Comparison of ENCODE assay signal across 8 cellular contexts in the genomic region with DNA sequence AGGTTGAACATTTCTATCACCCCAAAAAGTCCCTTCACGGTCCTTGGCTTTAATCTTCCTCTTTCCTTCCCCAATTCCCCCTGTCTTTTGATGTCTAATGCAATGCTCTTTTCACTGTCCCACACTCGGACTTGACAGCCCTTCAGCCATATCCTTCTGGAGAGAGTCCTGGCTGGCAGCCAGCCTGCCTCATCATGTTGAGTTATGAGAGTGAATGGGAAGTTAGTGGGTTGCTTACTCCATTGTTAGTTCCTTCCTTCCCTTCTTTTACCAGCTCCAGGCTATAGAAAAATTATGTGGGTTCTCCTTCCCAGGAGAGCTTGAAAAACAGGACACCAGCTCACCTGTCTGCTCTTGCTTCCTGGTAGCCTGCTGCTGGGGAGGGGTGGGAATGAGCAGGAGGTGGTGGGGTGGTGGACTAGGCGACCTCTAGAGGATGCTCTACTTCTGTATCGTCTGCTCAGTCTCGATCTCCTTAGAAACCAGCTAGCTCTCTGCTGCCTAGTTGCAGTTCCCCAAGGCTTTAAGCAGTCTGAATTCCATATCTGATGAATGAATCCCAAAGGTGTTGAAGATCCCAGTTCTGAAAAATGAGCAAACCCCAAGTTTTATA. TPM values are rescaled to one million over a fixed set of nuclear protein-coding genes. Genes with fewer than 3 reads are reported as not detected.
A peak's percentile ranks its signal among the peaks of the same experiment; 100 is the strongest.
DNase-seq lines count a peak whose midpoint lies in the region; ATAC-seq and TF ChIP-seq lines count a peak whose summit lies in the region.
"Not testable (repeated sequence)": the region's sequence is repeated elsewhere in the genome, so short reads cannot be mapped to it uniquely, and the experiment has no call there.

No MANE protein-coding gene starts in this region.

- H3K4me2 ChIP-seq in IMR-90 (ENCODE audit: low read depth, low read length) = not testable (repeated sequence)

- not testable (repeated sequence) for H2AFZ ChIP-seq in IMR-90 (replicated peaks; ENCODE audit: low read length, poor library complexity)

- not testable (repeated sequence) for H3K9me3 Mint-ChIP-seq in WTC11, naive B cell

- DNase-seq in IMR-90, left colon, naive B cell, upper lobe of right lung: not testable (repeated sequence)
- peak; percentile 14 for DNase-seq in WTC11 (ENCODE audit: low spot score)

- not testable (repeated sequence) for H3K9me1 ChIP-seq in IMR-90 (ENCODE audit: insufficient read depth, low read length)

- TF ChIP-seq RAD21 in IMR-90 (IDR thresholded peaks at IDR 0.05; ENCODE audit: low read length) = not testable (repeated sequence)

- H3K27ac ChIP-seq in IMR-90 (ENCODE audit: insufficient read depth, low read length); gastroesophageal sphincter; upper lobe of right lung: not testable (repeated sequence)

- H3K36me3 Mint-ChIP-seq in WTC11, naive B cell: not testable (repeated sequence)

- WGBS in IMR-90 (ENCODE audit: extremely low coverage in 2 of 2, insufficient read length in 1 of 2), 2 experiments = no CpG with 5 or more reads among the region's 5 CpGs
- WGBS in gastroesophageal sphincter (ENCODE audit: low coverage in 1 of 2), 2 donors = no CpG with 5 or more reads among the region's 5 CpGs

- not testable (repeated sequence) for H4K20me1 ChIP-seq in IMR-90 (ENCODE audit: insufficient read depth, low read length)

- H3K4me1 Mint-ChIP-seq in WTC11, naive B cell: not testable (repeated sequence)

- not testable (repeated sequence) for TF ChIP-seq POLR2A in IMR-90 (IDR thresholded peaks at IDR 0.05; ENCODE audit: low read depth, low read length); gastroesophageal sphincter (IDR thresholded peaks at IDR 0.05)

- H4K91ac ChIP-seq in IMR-90 (ENCODE audit: insufficient read depth, low read depth, low read length) = not testable (repeated sequence)

- not testable (repeated sequence) for H3K14ac ChIP-seq in IMR-90 (replicated peaks; ENCODE audit: low read depth, low read length)

- in situ Hi-C loops in IMR-90 (cut with MboI; ENCODE audit: low sequenced_read_pairs) = not testable (repeated sequence)

- not testable (repeated sequence) for H3K4me3 ChIP-seq in IMR-90 (ENCODE audit: insufficient read depth, low read depth, low read length); gastroesophageal sphincter; upper lobe of right lung

- not testable (repeated sequence) for H3K9me3 ChIP-seq in IMR-90 (ENCODE audit: control insufficient read depth, insufficient read depth, low read length); gastroesophageal sphincter; upper lobe of right lung

- H3K56ac ChIP-seq in IMR-90 (ENCODE audit: extremely low read depth, insufficient read depth, low read length) = not testable (repeated sequence)

- not testable (repeated sequence) for H3K18ac ChIP-seq in IMR-90 (ENCODE audit: low read depth, low read length)

- H4K8ac ChIP-seq in IMR-90 (ENCODE audit: low read depth in 2 of 2, low read length in 2 of 2) = not testable (repeated sequence)

- not testable (repeated sequence) for H3K27ac Mint-ChIP-seq in WTC11, naive B cell

- not testable (repeated sequence) for H2BK15ac ChIP-seq in IMR-90 (ENCODE audit: low read depth, low read length)

- H3K36me3 ChIP-seq in IMR-90 (ENCODE audit: control insufficient read depth, insufficient read depth, low read length); gastroesophageal sphincter; upper lobe of right lung: not testable (repeated sequence)

- CTCF ChIA-PET in IMR-90 (lab: Yijun Ruan, JAX); WTC11 (lab: Charles Lee): not testable (repeated sequence)

- H2AK9ac ChIP-seq in IMR-90 (replicated peaks; ENCODE audit: low read depth, low read length, poor library complexity) = not testable (repeated sequence)

- not testable (repeated sequence) for H3K27me3 ChIP-seq in IMR-90 (ENCODE audit: control insufficient read depth, insufficient read depth, low read length); gastroesophageal sphincter; upper lobe of right lung

- H3K9ac ChIP-seq in IMR-90 (ENCODE audit: low read depth, low read length) = not testable (repeated sequence)

- H3K23ac ChIP-seq in IMR-90 (ENCODE audit: low read depth, low read length) = not testable (repeated sequence)

- not testable (repeated sequence) for H2AK5ac ChIP-seq in IMR-90 (ENCODE audit: low read depth, low read length)

- not testable (repeated sequence) for H3K79me1 ChIP-seq in IMR-90 (ENCODE audit: low read depth in 1 of 2, low read length in 2 of 2)

- POLR2A ChIA-PET in IMR-90 (lab: Charles Lee; ENCODE audit: unreplicated experiment); WTC11 (lab: Charles Lee): not testable (repeated sequence)

- dilution Hi-C loops in IMR-90 (cut with HindIII; ENCODE audit: low sequenced_read_pairs, unreplicated experiment) = not testable (repeated sequence)

- ATAC-seq in GM18498 (IDR thresholded peaks at IDR 0.05; ENCODE audit: unreplicated experiment) (peak; percentile 66), GM21786 (IDR thresholded peaks at IDR 0.05; ENCODE audit: unreplicated experiment) (peak; percentile 52), IMR-90 (ENCODE audit: low read depth) (peak; percentile 31), WTC11 (peak; percentile 90), gastroesophageal sphincter (peak; percentile 39), left colon (peak; percentile 40), naive B cell (ENCODE audit: low read depth in 2 of 2) (peak; percentile 86 to 90), upper lobe of right lung (peak; percentile 76)

- not testable (repeated sequence) for H3K4me1 ChIP-seq in IMR-90 (ENCODE audit: control insufficient read depth, insufficient read depth, low read length); gastroesophageal sphincter; upper lobe of right lung

- not testable (repeated sequence) for BruUV-seq in IMR-90 (replicated peaks; lab: Mats Ljungman, UMichigan)

- H4K5ac ChIP-seq in IMR-90 (ENCODE audit: low read depth, low read length) = not testable (repeated sequence)

- H3K4me3 Mint-ChIP-seq in WTC11, naive B cell: not testable (repeated sequence)

- not testable (repeated sequence) for TF ChIP-seq EP300 in gastroesophageal sphincter (IDR thresholded peaks at IDR 0.05)

- not testable (repeated sequence) for H2BK20ac ChIP-seq in IMR-90 (ENCODE audit: low read depth, low read length)

- H3K27me3 Mint-ChIP-seq in WTC11 (ENCODE audit: low read depth); naive B cell: not testable (repeated sequence)

- H2BK5ac ChIP-seq in IMR-90 (ENCODE audit: low read depth, low read length, poor library complexity, severe bottlenecking) = not testable (repeated sequence)

- not testable (repeated sequence) for H3K4ac ChIP-seq in IMR-90 (ENCODE audit: low read depth, low read length)

- not testable (repeated sequence) for H2BK120ac ChIP-seq in IMR-90 (ENCODE audit: low read depth, low read length)

- intact Hi-C loops in IMR-90 (cut with micrococcal nuclease); left colon (cut with DNase I, micrococcal nuclease); upper lobe of right lung (cut with DNase I): not testable (repeated sequence)

- not testable (repeated sequence) for TF ChIP-seq CTCF in IMR-90 (conservative IDR thresholded peaks at IDR 0.05; ENCODE audit: low read depth, low read length); WTC11 (IDR thresholded peaks at IDR 0.05); gastroesophageal sphincter (IDR thresholded peaks at IDR 0.05); upper lobe of right lung (IDR thresholded peaks at IDR 0.05)

RNA-seq across cellular contexts. Expression of gene SRGAP2C, which starts 29.9 kb away (rescaled TPM):
- total RNA-seq in IMR-90 (2012; rRNA removed) = 12.7 and 13.9 TPM in 2 replicates
- 4.0 and 5.6 TPM in 2 replicates for polyA plus RNA-seq in IMR-90 (2012; rRNA removed)
- 0.99 and 2.3 TPM in 2 replicates for polyA plus RNA-seq in IMR-90 (2012; cell fraction: cytosol; rRNA removed)
- polyA plus RNA-seq in IMR-90 (2012; cell fraction: nucleus; rRNA removed; ENCODE audit: low replicate concordance) = 2.1 and 9.8 TPM in 2 replicates
- total RNA-seq in WTC11 (2021) = 50.2 to 67.6 TPM (median 53.9 TPM) in 3 replicates
- total RNA-seq in gastroesophageal sphincter = 10 to 100 TPM; 18.8 to 41.1 (median 30.8) TPM
- 1 to 10 TPM; 4.3 to 8.1 TPM for total RNA-seq in left colon
- polyA plus RNA-seq in naive B cell (ENCODE audit: low read depth in 6 of 6) = 1 to 10 TPM; 1.3 to 2.7 (median 2.0) TPM
- total RNA-seq in upper lobe of right lung = 36.0 TPM

RNA-seq across cellular contexts. Expression of gene FAM72B, which starts 30.5 kb away (rescaled TPM):
- total RNA-seq in IMR-90 (2012; rRNA removed) (1.6 and 2.8 TPM in 2 replicates), WTC11 (2021) (22.0 to 24.0 TPM (median 23.3 TPM) in 3 replicates), gastroesophageal sphincter (1 to 10 TPM in 1 of 4 donors, not detected in 3; 1.1 TPM), left colon (1 to 10 TPM in 1 of 2 donors, not detected in 1; 1.3 TPM), upper lobe of right lung (0.55 TPM)
- polyA plus RNA-seq in IMR-90 (2012; rRNA removed) (2.2 and 3.4 TPM in 2 replicates), naive B cell (ENCODE audit: low read depth in 6 of 6) (1 to 10 TPM in 1 of 6 donors, not detected in 5; 1.5 TPM)
- polyA plus RNA-seq in IMR-90 (2012; cell fraction: cytosol; rRNA removed) = 0.59 and 1.5 TPM in 2 replicates
- polyA plus RNA-seq in IMR-90 (2012; cell fraction: nucleus; rRNA removed; ENCODE audit: low replicate concordance) = 0.67 and 9.8 TPM in 2 replicates

Comparison
In these comparisons a context has a peak if more than half of its experiments do, and no peak if none do; other contexts are left out.
1. ATAC-seq: peak in every context shown above with its lines; median percentile 90 in WTC11; 88 in naive B cell; 76 in upper lobe of right lung; 66 in GM18498; 52 in GM21786; 40 in left colon; 39 in gastroesophageal sphincter; 31 in IMR-90.